Comparison of ENCODE assay signal across 8 cellular contexts in genomic region chr2:215171151-215171550, GRCh38. TPM values are rescaled to one million over a fixed set of nuclear protein-coding genes. Genes with fewer than 3 reads are reported as not detected.
DNase-seq lines count a peak whose midpoint lies in the region; ATAC-seq and TF ChIP-seq lines count a peak whose summit lies in the region.

No MANE protein-coding gene starts in this region.

- dilution Hi-C loops in mammary epithelial cell (cut with HindIII; ENCODE audit: low sequenced_read_pairs), result no loop called here

- H3K27me3 ChIP-seq in mammary epithelial cell (ENCODE audit: insufficient read depth, low read length) (no peaks in the 10 kb centered on the region), stomach smooth muscle (ENCODE audit: control insufficient read depth in 1 of 2, insufficient read depth in 2 of 2, low read length in 2 of 2) (no peaks in the 10 kb centered on the region)

- peak; percentile 5 for DNase-seq in AG10803 (ENCODE audit: low read depth)
- peak; percentile 19 for DNase-seq in mammary epithelial cell
- DNase-seq in ecto neural progenitor cell (ENCODE audit: low spot score), result no peak
- no peak for DNase-seq in DMS53 treated with DMSO at 0.1 percent for 48 hours (lab: John Stamatoyannopoulos, UW; ENCODE audit: unreplicated experiment)
- DNase-seq in cerebellar nuclear complex (lab: John Stamatoyannopoulos, UW), result no peak

- H2AFZ ChIP-seq in mammary epithelial cell (ENCODE audit: low read depth, low read length), result peak overlapping the region; percentile 97

- H3K9ac ChIP-seq in mammary epithelial cell (ENCODE audit: insufficient read depth, low read length) (no peak overlapping the region), stomach smooth muscle (ENCODE audit: low read length in 2 of 2) (peak overlapping the region in 1 of 2 donors; percentile 22)

- intact Hi-C loops in mammary epithelial cell (cut with micrococcal nuclease), result no loop called here

- BruUV-seq in mammary epithelial cell (replicated peaks; lab: Mats Ljungman, UMichigan), result no TSS peak

- ATAC-seq in GM19372 (IDR thresholded peaks at IDR 0.05; ENCODE audit: low read depth, unreplicated experiment) (peak; percentile 80), HG03558 (IDR thresholded peaks at IDR 0.05; ENCODE audit: extremely low read depth, unreplicated experiment) (peak; percentile 86)

- H3K4me2 ChIP-seq in mammary epithelial cell (ENCODE audit: insufficient read depth, low read depth, low read length), result peak overlapping the region; percentile 89

- TF ChIP-seq CTCF in AG10803 (conservative IDR thresholded peaks at IDR 0.05; ENCODE audit: low read length) (no peak), mammary epithelial cell (conservative IDR thresholded peaks at IDR 0.05 in 1 of 2, IDR thresholded peaks at IDR 0.05 in 1 of 2; ENCODE audit: extremely low read depth in 1 of 2, insufficient read depth in 1 of 2, low read depth in 1 of 2, low read length in 2 of 2) (no peak)

- CTCF ChIA-PET in mammary epithelial cell (lab: Charles Lee; ENCODE audit: low non-redundant PET), result no interaction called here

- 2% methylated on average over 3 of the region's 3 CpGs for WGBS in mammary epithelial cell (ENCODE audit: low coverage, missing lambda C conversion rate)

- peak overlapping the region; percentile 34 for H3K4me3 ChIP-seq in AG10803 (ENCODE audit: low read length)
- peak overlapping the region; percentile 34 to 57 (median 48) for H3K4me3 ChIP-seq in mammary epithelial cell (replicated peaks in 1 of 3; ENCODE audit: insufficient read depth in 1 of 3, low read depth in 2 of 3, low read length in 3 of 3)
- H3K4me3 ChIP-seq in stomach smooth muscle (ENCODE audit: low read length in 2 of 2), result peak overlapping the region; percentile 7 to 36

- H4K20me1 ChIP-seq in mammary epithelial cell (ENCODE audit: insufficient read depth, low read length), result no peaks in the 10 kb centered on the region

- H3K4me1 ChIP-seq in mammary epithelial cell (ENCODE audit: insufficient read depth, low read length) (peaks cover 9% of the 10 kb centered on the region), stomach smooth muscle (ENCODE audit: control insufficient read depth, insufficient read depth, low read length) (no peaks in the 10 kb centered on the region)

- H3K27ac ChIP-seq in mammary epithelial cell (ENCODE audit: insufficient read depth, low read depth, low read length) (no peak overlapping the region), stomach smooth muscle (ENCODE audit: low read length) (no peak overlapping the region)

- H3K36me3 ChIP-seq in mammary epithelial cell (ENCODE audit: insufficient read depth, low read length) (no peaks in the 10 kb centered on the region), stomach smooth muscle (ENCODE audit: control insufficient read depth in 2 of 2, insufficient read depth in 2 of 2, low read length in 2 of 2) (no peaks in the 10 kb centered on the region)

- H3K79me2 ChIP-seq in mammary epithelial cell (ENCODE audit: insufficient read depth, low read length), result no peaks in the 10 kb centered on the region

- H3K9me3 ChIP-seq in mammary epithelial cell (replicated peaks; ENCODE audit: insufficient read depth, low read length) (no peaks in the 10 kb centered on the region), stomach smooth muscle (ENCODE audit: control insufficient read depth in 2 of 2, low read length in 2 of 2) (no peaks in the 10 kb centered on the region)

- in situ Hi-C loops in mammary epithelial cell (cut with MboI; ENCODE audit: low sequenced_read_pairs in 2 of 2), result no loop called here

RNA-seq across cellular contexts. Expression of gene ABCA12, which starts 32.7 kb away (rescaled TPM):
- total RNA-seq in mammary epithelial cell, result 10 to 100 TPM; 21.4 to 47.0 TPM
- 8.8 TPM for polyA plus RNA-seq in mammary epithelial cell
- 41.8 TPM for polyA minus RNA-seq in mammary epithelial cell

Comparison
In these comparisons a context has a peak if more than half of its experiments do, and no peak if none do; other contexts are left out.
1. DNase-seq: peak in AG10803 (single experiment) and mammary epithelial cell (single experiment); none in ecto neural progenitor cell (single experiment), DMS53 treated with DMSO at 0.1 percent for 48 hours (single experiment) and cerebellar nuclear complex (0 of 2).
2. Peak in every context shown above with its lines, with median percentiles within 50 percentile points of each other: H3K4me3 ChIP-seq.